ENCODE assay signal across 8 cellular contexts in genomic region chr17:35374766-35375344, GRCh38. TPM values are rescaled to one million over a fixed set of nuclear protein-coding genes. Genes with fewer than 3 reads are reported as not detected.
DNase-seq lines count a peak whose midpoint lies in the region; ATAC-seq and TF ChIP-seq lines count a peak whose summit lies in the region.

No MANE protein-coding gene starts in this region.

- peak overlapping the region; percentile 99 for H3K4me3 Mint-ChIP-seq in memory B cell
- H3K4me3 Mint-ChIP-seq in progenitor cell of endocrine pancreas (ENCODE audit: low read depth) = no peak overlapping the region

- H3K36me3 ChIP-seq in left ventricle myocardium inferior (peaks cover 6% of the 10 kb centered on the region), urinary bladder (ENCODE audit: insufficient read depth) (no peaks in the 10 kb centered on the region)

- ATAC-seq in Right ventricle myocardium inferior = no peak
- no peak for ATAC-seq in memory B cell (ENCODE audit: low read depth)
- no peak for ATAC-seq in HG03439 (IDR thresholded peaks at IDR 0.05; ENCODE audit: unreplicated experiment)
- ATAC-seq in GM18498 (IDR thresholded peaks at IDR 0.05; ENCODE audit: unreplicated experiment) = no peak

- intact Hi-C loops in left ventricle myocardium inferior (cut with micrococcal nuclease) = no loop called here
- intact Hi-C loops in Right ventricle myocardium inferior (cut with DNase I) = loop anchor here (5.0 kb wide), 1 partner anchor 162 kb away; the partner anchor contains the start of gene SLFN12L

- peak overlapping the region; percentile 79 for H3K4me3 ChIP-seq in left ventricle myocardium inferior
- peak overlapping the region; percentile 73 for H3K4me3 ChIP-seq in urinary bladder (ENCODE audit: low read depth, low read length)

- H3K27ac ChIP-seq in left ventricle myocardium inferior (replicated peaks) = peak overlapping the region; percentile 98
- peak overlapping the region; percentile 45 for H3K27ac ChIP-seq in angular gyrus (ENCODE audit: low read depth, low read length)
- H3K27ac ChIP-seq in urinary bladder (ENCODE audit: low read depth) = peak overlapping the region; percentile 97

- H3K4me1 Mint-ChIP-seq in memory B cell (peaks cover 27% of the 10 kb centered on the region), progenitor cell of endocrine pancreas (ENCODE audit: low read depth) (peaks cover 12% of the 10 kb centered on the region)

- H3K36me3 Mint-ChIP-seq in memory B cell = peaks cover 2% of the 10 kb centered on the region
- H3K36me3 Mint-ChIP-seq in progenitor cell of endocrine pancreas (ENCODE audit: insufficient read depth) = peaks cover 2% of the 10 kb centered on the region

- peak overlapping the region; percentile 96 for H3K27ac Mint-ChIP-seq in memory B cell
- H3K27ac Mint-ChIP-seq in progenitor cell of endocrine pancreas = no peak overlapping the region

- WGBS in urinary bladder = 44% methylated on average over 3 of the region's 3 CpGs

- peaks cover 20% of the 10 kb centered on the region for H3K9me3 ChIP-seq in left ventricle myocardium inferior (replicated peaks)

- TF ChIP-seq CTCF in left ventricle myocardium inferior (IDR thresholded peaks at IDR 0.05; ENCODE audit: borderline replicate concordance) (no peak), progenitor cell of endocrine pancreas (IDR thresholded peaks at IDR 0.05; ENCODE audit: unreplicated experiment) (no peak)

- no peak for DNase-seq in left ventricle myocardium inferior
- no peak for DNase-seq in Right ventricle myocardium inferior (ENCODE audit: missing footprints)
- DNase-seq in memory B cell (ENCODE audit: low spot score in 2 of 2) = no peak
- no peak for DNase-seq in progenitor cell of endocrine pancreas (ENCODE audit: low spot score, unreplicated experiment)

- H3K9me3 Mint-ChIP-seq in memory B cell = peaks cover 3% of the 10 kb centered on the region
- peaks cover 16% of the 10 kb centered on the region for H3K9me3 Mint-ChIP-seq in progenitor cell of endocrine pancreas (ENCODE audit: low read depth)

- H3K27me3 ChIP-seq in left ventricle myocardium inferior (ENCODE audit: low read depth) = peaks cover 56% of the 10 kb centered on the region

- peaks cover 50% of the 10 kb centered on the region for H3K4me1 ChIP-seq in left ventricle myocardium inferior
- no peaks in the 10 kb centered on the region for H3K4me1 ChIP-seq in urinary bladder (ENCODE audit: insufficient read depth)

- H3K27me3 Mint-ChIP-seq in memory B cell (no peaks in the 10 kb centered on the region), progenitor cell of endocrine pancreas (peaks cover 80% of the 10 kb centered on the region)

RNA-seq across cellular contexts. Expression of gene SLFN11, which starts 1.4 kb away (rescaled TPM):
- total RNA-seq in left ventricle myocardium inferior (15.1 TPM), Right ventricle myocardium inferior (18.1 TPM), urinary bladder (47.3 TPM), progenitor cell of endocrine pancreas (2.1 and 3.0 TPM in 2 replicates)
- polyA plus RNA-seq in urinary bladder = 6.7 TPM

RNA-seq across cellular contexts. Expression of gene SLFN12, which starts 57.4 kb away (rescaled TPM):
- 3.7 TPM for total RNA-seq in left ventricle myocardium inferior
- 3.0 TPM for total RNA-seq in Right ventricle myocardium inferior
- 35.3 TPM for total RNA-seq in urinary bladder
- 1.7 TPM for polyA plus RNA-seq in urinary bladder
- total RNA-seq in progenitor cell of endocrine pancreas = 16.6 and 17.7 TPM in 2 replicates

Comparison
In these comparisons a context has a peak if more than half of its experiments do, and no peak if none do; other contexts are left out.
1. H3K27ac ChIP-seq: peak in every context shown above with its lines; median percentile 98 in left ventricle myocardium inferior; 97 in urinary bladder; 45 in angular gyrus.